ENCODE assay signal across 1 cellular context in the genomic region with DNA sequence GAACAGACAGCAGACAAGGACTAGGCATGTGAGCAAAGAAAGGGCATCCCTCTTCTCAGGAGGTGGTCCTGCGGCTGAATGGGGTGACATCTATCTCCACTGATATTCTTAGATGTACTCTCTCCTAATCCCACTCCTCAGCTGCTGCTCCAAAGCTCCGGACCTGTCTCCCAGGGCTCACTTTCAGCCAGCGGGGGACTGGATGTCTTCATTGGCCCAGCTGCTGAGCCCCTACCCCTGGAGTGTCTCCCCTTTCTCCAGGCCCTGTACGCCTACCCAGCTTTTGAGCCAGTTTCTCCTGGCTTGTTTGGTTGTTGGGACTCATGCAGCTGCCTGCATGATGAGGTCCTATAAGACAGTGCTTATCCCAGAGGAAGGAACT.
TF ChIP-seq lines count a peak whose summit lies in the region.

No MANE protein-coding gene starts in this region.

TF ChIP-seq in K562, 482 proteins besides CTCF, POLR2A, EP300 and RAD21:
- TF ChIP-seq, protein P1, sequence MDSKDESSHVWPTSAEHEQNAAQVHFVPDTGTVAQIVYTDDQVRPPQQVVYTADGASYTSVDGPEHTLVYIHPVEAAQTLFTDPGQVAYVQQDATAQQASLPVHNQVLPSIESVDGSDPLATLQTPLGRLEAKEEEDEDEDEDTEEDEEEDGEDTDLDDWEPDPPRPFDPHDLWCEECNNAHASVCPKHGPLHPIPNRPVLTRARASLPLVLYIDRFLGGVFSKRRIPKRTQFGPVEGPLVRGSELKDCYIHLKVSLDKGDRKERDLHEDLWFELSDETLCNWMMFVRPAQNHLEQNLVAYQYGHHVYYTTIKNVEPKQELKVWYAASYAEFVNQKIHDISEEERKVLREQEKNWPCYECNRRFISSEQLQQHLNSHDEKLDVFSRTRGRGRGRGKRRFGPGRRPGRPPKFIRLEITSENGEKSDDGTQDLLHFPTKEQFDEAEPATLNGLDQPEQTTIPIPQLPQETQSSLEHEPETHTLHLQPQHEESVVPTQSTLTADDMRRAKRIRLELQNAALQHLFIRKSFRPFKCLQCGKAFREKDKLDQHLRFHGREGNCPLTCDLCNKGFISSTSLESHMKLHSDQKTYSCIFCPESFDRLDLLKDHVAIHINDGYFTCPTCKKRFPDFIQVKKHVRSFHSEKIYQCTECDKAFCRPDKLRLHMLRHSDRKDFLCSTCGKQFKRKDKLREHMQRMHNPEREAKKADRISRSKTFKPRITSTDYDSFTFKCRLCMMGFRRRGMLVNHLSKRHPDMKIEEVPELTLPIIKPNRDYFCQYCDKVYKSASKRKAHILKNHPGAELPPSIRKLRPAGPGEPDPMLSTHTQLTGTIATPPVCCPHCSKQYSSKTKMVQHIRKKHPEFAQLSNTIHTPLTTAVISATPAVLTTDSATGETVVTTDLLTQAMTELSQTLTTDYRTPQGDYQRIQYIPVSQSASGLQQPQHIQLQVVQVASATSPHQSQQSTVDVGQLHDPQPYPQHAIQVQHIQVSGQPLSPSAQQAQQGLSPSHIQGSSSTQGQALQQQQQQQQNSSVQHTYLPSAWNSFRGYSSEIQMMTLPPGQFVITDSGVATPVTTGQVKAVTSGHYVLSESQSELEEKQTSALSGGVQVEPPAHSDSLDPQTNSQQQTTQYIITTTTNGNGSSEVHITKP (IDR thresholded peaks at IDR 0.05; ENCODE audit: partially characterized antibody), result peak; percentile 58
- TF ChIP-seq NR2C2 (CRISPR knock-in tag; IDR thresholded peaks at IDR 0.05) (no peak), NR2C2 (tag; IDR thresholded peaks at IDR 0.05) (0 out of 2 replicates have a peak, but pooled peaks have one; percentile 14), XRCC4 (IDR thresholded peaks at IDR 0.05; ENCODE audit: extremely low read depth, insufficient read depth, insufficient read length) (no peak)
- TF ChIP-seq, protein P2, sequence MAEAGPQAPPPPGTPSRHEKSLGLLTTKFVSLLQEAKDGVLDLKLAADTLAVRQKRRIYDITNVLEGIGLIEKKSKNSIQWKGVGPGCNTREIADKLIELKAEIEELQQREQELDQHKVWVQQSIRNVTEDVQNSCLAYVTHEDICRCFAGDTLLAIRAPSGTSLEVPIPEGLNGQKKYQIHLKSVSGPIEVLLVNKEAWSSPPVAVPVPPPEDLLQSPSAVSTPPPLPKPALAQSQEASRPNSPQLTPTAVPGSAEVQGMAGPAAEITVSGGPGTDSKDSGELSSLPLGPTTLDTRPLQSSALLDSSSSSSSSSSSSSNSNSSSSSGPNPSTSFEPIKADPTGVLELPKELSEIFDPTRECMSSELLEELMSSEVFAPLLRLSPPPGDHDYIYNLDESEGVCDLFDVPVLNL (CRISPR knock-in tag; IDR thresholded peaks at IDR 0.05; ENCODE audit: low read depth), result no peak
